ENCODE assay signal across 1 cellular context in the genomic region with DNA sequence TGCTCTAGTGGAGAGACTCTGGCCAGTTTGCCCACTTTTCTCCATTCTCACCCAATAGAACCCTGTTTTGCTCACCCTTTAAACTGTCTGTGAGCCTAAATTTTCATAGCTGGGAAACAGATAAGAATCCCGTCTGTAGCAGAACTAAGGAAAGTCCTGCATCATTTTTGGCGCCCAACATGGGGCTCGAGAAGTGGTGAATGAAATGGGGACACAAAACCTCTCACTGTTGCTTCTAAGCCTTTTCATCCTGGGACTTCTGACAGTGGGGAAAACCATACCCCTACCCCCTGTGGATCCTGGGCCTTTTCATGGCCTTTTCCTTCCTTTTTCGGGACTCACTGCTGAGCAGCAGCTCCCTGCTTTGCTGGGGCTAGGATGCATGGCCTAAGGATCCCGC.
A peak's percentile ranks its signal among the peaks of the same experiment; 100 is the strongest.
TF ChIP-seq lines count a peak whose summit lies in the region.

No MANE protein-coding gene starts in this region.

TF ChIP-seq in GM12878, 131 proteins besides CTCF, POLR2A, EP300 and RAD21 (continued from another document):
- TF ChIP-seq ZNF687 (IDR thresholded peaks at IDR 0.05) (no peak), CBX5 (IDR thresholded peaks at IDR 0.05; ENCODE audit: low read depth) (peak; percentile 68; the same call in 1 of the 2 replicates)
TF ChIP-seq in GM12878: peak in this region for 1.
